Comparison of ENCODE assay signal across 8 cellular contexts in genomic region chr6:14118091-14118439, GRCh38. TPM values are rescaled to one million over a fixed set of nuclear protein-coding genes. Genes with fewer than 3 reads are reported as not detected.
A peak's percentile ranks its signal among the peaks of the same experiment; 100 is the strongest.
DNase-seq lines count a peak whose midpoint lies in the region; ATAC-seq and TF ChIP-seq lines count a peak whose summit lies in the region.

No MANE protein-coding gene starts in this region.

- WGBS in tibial nerve, 2 donors = 38 to 58% methylated on average over 3 of the region's 10 CpGs

- peaks cover 22% of the 10 kb centered on the region for H3K36me3 Mint-ChIP-seq in activated T-cell treated with anti-CD3 and anti-CD28 coated beads, Interleukin-2, amount 50 U/mL, for 4 hours (ENCODE audit: insufficient read depth)
- H3K36me3 Mint-ChIP-seq in activated naive CD4-positive, alpha-beta T cell treated with anti-CD3 and anti-CD28 coated beads, Interleukin-2, amount 50 U/mL, for 72 hours = peaks cover 23 to 34% of the 10 kb centered on the region in 2 donors

- DNase-seq in activated T-cell treated with anti-CD3 and anti-CD28 coated beads, Interleukin-2, amount 50 U/mL, for 4 hours = no peak
- DNase-seq in activated T-cell treated with anti-CD3 and anti-CD28 coated beads, Interleukin-2, amount 50 U/mL, for 48 hours = no peak
- no peak for DNase-seq in activated naive CD4-positive, alpha-beta T cell treated with anti-CD3 and anti-CD28 coated beads, Interleukin-2, amount 50 U/mL, for 72 hours (ENCODE audit: low spot score in 2 of 2)
- no peak for DNase-seq in tibial nerve (ENCODE audit: low spot score in 2 of 2)
- no peak for DNase-seq in GM13976 (ENCODE audit: low spot score)
- DNase-seq in DMS114 treated with DMSO at 0.1 percent for 48 hours (lab: John Stamatoyannopoulos, UW; ENCODE audit: unreplicated experiment) = no peak

- H3K27me3 ChIP-seq in layer of hippocampus (ENCODE audit: control insufficient read depth, insufficient read depth, low read length) (no peaks in the 10 kb centered on the region), tibial nerve (no peaks in the 10 kb centered on the region)

- TF ChIP-seq POLR2A in tibial nerve (IDR thresholded peaks at IDR 0.05) = no peak

- H3K4me1 ChIP-seq in tibial nerve = peaks cover 0 to 36% (median 13%) of the 10 kb centered on the region in 4 donors

- TF ChIP-seq CTCF in tibial nerve (IDR thresholded peaks at IDR 0.05) (no peak), GM13976 (IDR thresholded peaks at IDR 0.05; ENCODE audit: borderline replicate concordance, control extremely low read depth, extremely low read depth, insufficient read depth, missing control alignments) (no peak)

- H3K36me3 ChIP-seq in tibial nerve = no peaks in the 10 kb centered on the region

- ATAC-seq in activated T-cell treated with anti-CD3 and anti-CD28 coated beads, Interleukin-2, amount 50 U/mL, for 4 hours = peak; percentile 5 to 11
- peak in 1 of 2 donors; percentile 22 for ATAC-seq in activated naive CD4-positive, alpha-beta T cell treated with anti-CD3 and anti-CD28 coated beads, Interleukin-2, amount 50 U/mL, for 72 hours
- no peak for ATAC-seq in HG02588 (IDR thresholded peaks at IDR 0.05; ENCODE audit: unreplicated experiment)

- in situ Hi-C loops in GM13976 (cut with MboI; ENCODE audit: low sequenced_read_pairs, unreplicated experiment) = no loop called here

- H3K27ac ChIP-seq in layer of hippocampus (ENCODE audit: low read depth, low read length) (peak overlapping the region; percentile 59), tibial nerve (peak overlapping the region; percentile 39 to 83 (median 66))

- H3K27ac Mint-ChIP-seq in activated naive CD4-positive, alpha-beta T cell treated with anti-CD3 and anti-CD28 coated beads, Interleukin-2, amount 50 U/mL, for 72 hours = peak overlapping the region; percentile 85 to 92

- no peak for TF ChIP-seq EP300 in tibial nerve (IDR thresholded peaks at IDR 0.05)

- H3K27me3 Mint-ChIP-seq in activated T-cell treated with anti-CD3 and anti-CD28 coated beads, Interleukin-2, amount 50 U/mL, for 4 hours (ENCODE audit: low read depth) = no peaks in the 10 kb centered on the region

- H3K4me3 ChIP-seq in tibial nerve = peak overlapping the region; percentile 57 to 79 (median 66)

- no peaks in the 10 kb centered on the region for H3K9me3 ChIP-seq in tibial nerve

- no peaks in the 10 kb centered on the region for H3K9me3 Mint-ChIP-seq in activated T-cell treated with anti-CD3 and anti-CD28 coated beads, Interleukin-2, amount 50 U/mL, for 4 hours
- H3K9me3 Mint-ChIP-seq in activated naive CD4-positive, alpha-beta T cell treated with anti-CD3 and anti-CD28 coated beads, Interleukin-2, amount 50 U/mL, for 72 hours = no peaks in the 10 kb centered on the region

- peak overlapping the region; percentile 91 for H3K4me3 Mint-ChIP-seq in activated T-cell treated with anti-CD3 and anti-CD28 coated beads, Interleukin-2, amount 50 U/mL, for 4 hours

- peaks cover 47% of the 10 kb centered on the region for H3K4me1 Mint-ChIP-seq in activated T-cell treated with anti-CD3 and anti-CD28 coated beads, Interleukin-2, amount 50 U/mL, for 4 hours (ENCODE audit: low read depth)

RNA-seq across cellular contexts. Expression of gene CD83, which starts 0.5 kb away (rescaled TPM):
- total RNA-seq in activated T-cell treated with anti-CD3 and anti-CD28 coated beads, Interleukin-2, amount 50 U/mL, for 4 hours = 10 to 100 TPM; 27.4 to 49.8 (median 27.5) TPM
- total RNA-seq in activated naive CD4-positive, alpha-beta T cell treated with anti-CD3 and anti-CD28 coated beads, Interleukin-2, amount 50 U/mL, for 72 hours = 10 to 100 TPM in 1 of 2 donors, 1 to 10 TPM in 1; 8.9 to 13.8 TPM
- total RNA-seq in tibial nerve = 1 to 10 TPM; 2.1 to 5.3 (median 3.7) TPM
